Comparison of ENCODE assay signal across 20 cellular contexts in genomic region chr17:74964988-74965622, GRCh38. TPM values are rescaled to one million over a fixed set of nuclear protein-coding genes. Genes with fewer than 3 reads are reported as not detected.
"Had no signal": no experiment of that assay in that cellular context is flagged by ENCODE, and none has a peak within 500 bp of the region (broad histone marks: within the 10 kb centered on the region; RNA-seq: fewer than 3 reads in every experiment).

No MANE protein-coding gene starts in this region.

- H3K27ac Mint-ChIP-seq: activated CD4-positive, alpha-beta memory T cell treated with anti-CD3 and anti-CD28 coated beads for 36 hours; activated CD4-positive, alpha-beta T cell treated with anti-CD3 and anti-CD28 coated beads for 36 hours; activated naive CD8-positive, alpha-beta T cell; natural killer cell treated with Interleukin-12 subunit alpha and Interleukin-12 subunit beta and Interleukin-15 and Interleukin-18, amount 100 ng/mL, for 72 hours had no signal

- DNase-seq: activated CD4-positive, alpha-beta memory T cell treated with anti-CD3 and anti-CD28 coated beads for 36 hours; activated CD4-positive, alpha-beta T cell treated with anti-CD3 and anti-CD28 coated beads for 36 hours; activated gamma-delta T cell; activated T-cell treated with anti-CD3 and anti-CD28 coated beads, Interleukin-2, amount 50 U/mL, for 48 hours; anterior cingulate cortex; esophagus squamous epithelium; spleen; tibial artery; WERI-Rb-1 had no signal

- H3K4me3 ChIP-seq: esophagus squamous epithelium, spleen, tibial artery, vagina had no signal

- H3K27me3 ChIP-seq: vagina had no signal

- H3K9me3 ChIP-seq: esophagus squamous epithelium, spleen, tibial artery, vagina had no signal

- H3K27ac ChIP-seq: esophagus squamous epithelium, spleen, tibial artery, vagina, WERI-Rb-1 had no signal

- H3K36me3 Mint-ChIP-seq: activated CD4-positive, alpha-beta memory T cell treated with anti-CD3 and anti-CD28 coated beads for 36 hours; activated naive CD8-positive, alpha-beta T cell; natural killer cell treated with Interleukin-12 subunit alpha and Interleukin-12 subunit beta and Interleukin-15 and Interleukin-18, amount 100 ng/mL, for 72 hours had no signal

- H3K27me3 Mint-ChIP-seq: activated CD4-positive, alpha-beta memory T cell treated with anti-CD3 and anti-CD28 coated beads for 36 hours; activated CD4-positive, alpha-beta T cell treated with anti-CD3 and anti-CD28 coated beads for 36 hours; activated naive CD8-positive, alpha-beta T cell had no signal

- H3K4me3 Mint-ChIP-seq: activated CD4-positive, alpha-beta memory T cell treated with anti-CD3 and anti-CD28 coated beads for 36 hours; activated CD4-positive, alpha-beta T cell treated with anti-CD3 and anti-CD28 coated beads for 36 hours; activated naive CD8-positive, alpha-beta T cell; natural killer cell treated with Interleukin-12 subunit alpha and Interleukin-12 subunit beta and Interleukin-15 and Interleukin-18, amount 100 ng/mL, for 72 hours had no signal

- H3K36me3 ChIP-seq: esophagus squamous epithelium, tibial artery, vagina, WERI-Rb-1 had no signal

- ATAC-seq: activated CD4-positive, alpha-beta T cell treated with anti-CD3 and anti-CD28 coated beads for 36 hours; natural killer cell treated with Interleukin-12 subunit alpha and Interleukin-12 subunit beta and Interleukin-15 and Interleukin-18, amount 100 ng/mL, for 72 hours; sciatic nerve had no signal

RNA-seq across cellular contexts. Expression of gene OTOP3, which starts 29.4 kb away (rescaled TPM):
- total RNA-seq: activated CD4-positive, alpha-beta memory T cell treated with anti-CD3 and anti-CD28 coated beads for 36 hours; activated CD4-positive, alpha-beta T cell treated with anti-CD3 and anti-CD28 coated beads for 36 hours; chondrocyte; fibroblast of villous mesenchyme; mesenteric fat pad; natural killer cell treated with Interleukin-12 subunit alpha and Interleukin-12 subunit beta and Interleukin-15 and Interleukin-18, amount 100 ng/mL, for 72 hours; omental fat pad; pulmonary artery endothelial cell; sciatic nerve; spleen; T-helper 1 cell treated with Interleukin-12 subunit alpha and Interleukin-12 subunit beta and Interleukin-4 antibody, amounts not matched to agents 30 ng/mL and 1 ng/mL, for 36 hours had no signal
- polyA plus RNA-seq: spleen had no signal

RNA-seq across cellular contexts. Expression of gene OTOP2, which starts 41.0 kb away (rescaled TPM):
- total RNA-seq: activated CD4-positive, alpha-beta memory T cell treated with anti-CD3 and anti-CD28 coated beads for 36 hours; activated CD4-positive, alpha-beta T cell treated with anti-CD3 and anti-CD28 coated beads for 36 hours; chondrocyte; fibroblast of villous mesenchyme; lower leg skin; mesenteric fat pad; natural killer cell treated with Interleukin-12 subunit alpha and Interleukin-12 subunit beta and Interleukin-15 and Interleukin-18, amount 100 ng/mL, for 72 hours; omental fat pad; pulmonary artery endothelial cell; sciatic nerve; spleen; T-helper 1 cell treated with Interleukin-12 subunit alpha and Interleukin-12 subunit beta and Interleukin-4 antibody, amounts not matched to agents 30 ng/mL and 1 ng/mL, for 36 hours; vagina had no signal
- polyA plus RNA-seq: spleen had no signal

RNA-seq across cellular contexts. Expression of gene USH1G, which starts 42.0 kb away (rescaled TPM):
- total RNA-seq: activated CD4-positive, alpha-beta memory T cell treated with anti-CD3 and anti-CD28 coated beads for 36 hours; activated CD4-positive, alpha-beta T cell treated with anti-CD3 and anti-CD28 coated beads for 36 hours; chondrocyte; fibroblast of villous mesenchyme; mesenteric fat pad; natural killer cell treated with Interleukin-12 subunit alpha and Interleukin-12 subunit beta and Interleukin-15 and Interleukin-18, amount 100 ng/mL, for 72 hours; omental fat pad; pulmonary artery endothelial cell; sciatic nerve; spleen; T-helper 1 cell treated with Interleukin-12 subunit alpha and Interleukin-12 subunit beta and Interleukin-4 antibody, amounts not matched to agents 30 ng/mL and 1 ng/mL, for 36 hours had no signal
- polyA plus RNA-seq: spleen had no signal
